Comparison of ENCODE assay signal across 1 cellular context in the genomic region with DNA sequence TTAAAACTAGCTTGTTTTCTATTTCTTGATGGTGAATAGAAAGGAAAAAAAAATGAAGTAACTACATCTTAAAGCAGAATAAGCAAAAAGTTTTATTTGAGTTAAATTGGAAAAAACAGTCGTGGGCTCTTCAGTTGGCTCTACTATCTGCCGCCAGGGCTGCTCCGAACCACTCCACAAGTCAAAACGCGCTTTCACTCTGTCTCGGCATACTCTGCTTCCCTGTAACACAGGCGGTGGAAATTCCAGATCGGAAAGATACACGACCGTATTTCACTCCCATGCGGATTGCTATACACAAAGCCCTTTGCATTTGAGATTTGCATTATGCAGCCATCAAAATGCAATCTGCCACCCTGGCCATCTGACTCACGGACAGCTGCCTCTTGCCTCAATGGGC.
TF ChIP-seq lines count a peak whose summit lies in the region.

No MANE protein-coding gene starts in this region.

TF ChIP-seq in GM23338, 12 proteins besides CTCF, POLR2A, EP300 and RAD21 (continued from another document):
- TF ChIP-seq, protein P1, sequence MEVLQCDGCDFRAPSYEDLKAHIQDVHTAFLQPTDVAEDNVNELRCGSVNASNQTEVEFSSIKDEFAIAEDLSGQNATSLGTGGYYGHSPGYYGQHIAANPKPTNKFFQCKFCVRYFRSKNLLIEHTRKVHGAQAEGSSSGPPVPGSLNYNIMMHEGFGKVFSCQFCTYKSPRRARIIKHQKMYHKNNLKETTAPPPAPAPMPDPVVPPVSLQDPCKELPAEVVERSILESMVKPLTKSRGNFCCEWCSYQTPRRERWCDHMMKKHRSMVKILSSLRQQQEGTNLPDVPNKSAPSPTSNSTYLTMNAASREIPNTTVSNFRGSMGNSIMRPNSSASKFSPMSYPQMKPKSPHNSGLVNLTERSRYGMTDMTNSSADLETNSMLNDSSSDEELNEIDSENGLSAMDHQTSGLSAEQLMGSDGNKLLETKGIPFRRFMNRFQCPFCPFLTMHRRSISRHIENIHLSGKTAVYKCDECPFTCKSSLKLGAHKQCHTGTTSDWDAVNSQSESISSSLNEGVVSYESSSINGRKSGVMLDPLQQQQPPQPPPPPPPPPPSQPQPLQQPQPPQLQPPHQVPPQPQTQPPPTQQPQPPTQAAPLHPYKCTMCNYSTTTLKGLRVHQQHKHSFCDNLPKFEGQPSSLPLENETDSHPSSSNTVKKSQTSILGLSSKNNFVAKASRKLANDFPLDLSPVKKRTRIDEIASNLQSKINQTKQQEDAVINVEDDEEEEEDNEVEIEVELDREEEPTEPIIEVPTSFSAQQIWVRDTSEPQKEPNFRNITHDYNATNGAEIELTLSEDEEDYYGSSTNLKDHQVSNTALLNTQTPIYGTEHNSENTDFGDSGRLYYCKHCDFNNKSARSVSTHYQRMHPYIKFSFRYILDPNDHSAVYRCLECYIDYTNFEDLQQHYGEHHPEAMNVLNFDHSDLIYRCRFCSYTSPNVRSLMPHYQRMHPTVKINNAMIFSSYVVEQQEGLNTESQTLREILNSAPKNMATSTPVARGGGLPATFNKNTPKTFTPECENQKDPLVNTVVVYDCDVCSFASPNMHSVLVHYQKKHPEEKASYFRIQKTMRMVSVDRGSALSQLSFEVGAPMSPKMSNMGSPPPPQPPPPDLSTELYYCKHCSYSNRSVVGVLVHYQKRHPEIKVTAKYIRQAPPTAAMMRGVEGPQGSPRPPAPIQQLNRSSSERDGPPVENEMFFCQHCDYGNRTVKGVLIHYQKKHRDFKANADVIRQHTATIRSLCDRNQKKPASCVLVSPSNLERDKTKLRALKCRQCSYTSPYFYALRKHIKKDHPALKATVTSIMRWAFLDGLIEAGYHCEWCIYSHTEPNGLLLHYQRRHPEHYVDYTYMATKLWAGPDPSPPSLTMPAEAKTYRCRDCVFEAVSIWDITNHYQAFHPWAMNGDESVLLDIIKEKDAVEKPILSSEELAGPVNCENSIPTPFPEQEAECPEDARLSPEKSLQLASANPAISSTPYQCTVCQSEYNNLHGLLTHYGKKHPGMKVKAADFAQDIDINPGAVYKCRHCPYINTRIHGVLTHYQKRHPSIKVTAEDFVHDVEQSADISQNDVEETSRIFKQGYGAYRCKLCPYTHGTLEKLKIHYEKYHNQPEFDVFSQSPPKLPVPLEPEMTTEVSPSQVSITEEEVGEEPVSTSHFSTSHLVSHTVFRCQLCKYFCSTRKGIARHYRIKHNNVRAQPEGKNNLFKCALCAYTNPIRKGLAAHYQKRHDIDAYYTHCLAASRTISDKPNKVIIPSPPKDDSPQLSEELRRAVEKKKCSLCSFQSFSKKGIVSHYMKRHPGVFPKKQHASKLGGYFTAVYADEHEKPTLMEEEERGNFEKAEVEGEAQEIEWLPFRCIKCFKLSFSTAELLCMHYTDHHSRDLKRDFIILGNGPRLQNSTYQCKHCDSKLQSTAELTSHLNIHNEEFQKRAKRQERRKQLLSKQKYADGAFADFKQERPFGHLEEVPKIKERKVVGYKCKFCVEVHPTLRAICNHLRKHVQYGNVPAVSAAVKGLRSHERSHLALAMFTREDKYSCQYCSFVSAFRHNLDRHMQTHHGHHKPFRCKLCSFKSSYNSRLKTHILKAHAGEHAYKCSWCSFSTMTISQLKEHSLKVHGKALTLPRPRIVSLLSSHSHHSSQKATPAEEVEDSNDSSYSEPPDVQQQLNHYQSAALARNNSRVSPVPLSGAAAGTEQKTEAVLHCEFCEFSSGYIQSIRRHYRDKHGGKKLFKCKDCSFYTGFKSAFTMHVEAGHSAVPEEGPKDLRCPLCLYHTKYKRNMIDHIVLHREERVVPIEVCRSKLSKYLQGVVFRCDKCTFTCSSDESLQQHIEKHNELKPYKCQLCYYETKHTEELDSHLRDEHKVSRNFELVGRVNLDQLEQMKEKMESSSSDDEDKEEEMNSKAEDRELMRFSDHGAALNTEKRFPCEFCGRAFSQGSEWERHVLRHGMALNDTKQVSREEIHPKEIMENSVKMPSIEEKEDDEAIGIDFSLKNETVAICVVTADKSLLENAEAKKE (CRISPR knock-in tag; IDR thresholded peaks at IDR 0.05), result no peak
- TF ChIP-seq JUNB (IDR thresholded peaks at IDR 0.05; ENCODE audit: unreplicated experiment) (no peak), NANOG (IDR thresholded peaks at IDR 0.05; ENCODE audit: borderline replicate concordance) (no peak), STAT1 (IDR thresholded peaks at IDR 0.05; ENCODE audit: unreplicated experiment) (no peak), POLR2AphosphoS5 (IDR thresholded peaks at IDR 0.05; ENCODE audit: low read depth) (no peak), ZNF114 (CRISPR knock-in tag; IDR thresholded peaks at IDR 0.05) (no peak), ZNF331 (CRISPR knock-in tag; IDR thresholded peaks at IDR 0.05; ENCODE audit: low read depth) (no peak)
- TF ChIP-seq, protein P2, sequence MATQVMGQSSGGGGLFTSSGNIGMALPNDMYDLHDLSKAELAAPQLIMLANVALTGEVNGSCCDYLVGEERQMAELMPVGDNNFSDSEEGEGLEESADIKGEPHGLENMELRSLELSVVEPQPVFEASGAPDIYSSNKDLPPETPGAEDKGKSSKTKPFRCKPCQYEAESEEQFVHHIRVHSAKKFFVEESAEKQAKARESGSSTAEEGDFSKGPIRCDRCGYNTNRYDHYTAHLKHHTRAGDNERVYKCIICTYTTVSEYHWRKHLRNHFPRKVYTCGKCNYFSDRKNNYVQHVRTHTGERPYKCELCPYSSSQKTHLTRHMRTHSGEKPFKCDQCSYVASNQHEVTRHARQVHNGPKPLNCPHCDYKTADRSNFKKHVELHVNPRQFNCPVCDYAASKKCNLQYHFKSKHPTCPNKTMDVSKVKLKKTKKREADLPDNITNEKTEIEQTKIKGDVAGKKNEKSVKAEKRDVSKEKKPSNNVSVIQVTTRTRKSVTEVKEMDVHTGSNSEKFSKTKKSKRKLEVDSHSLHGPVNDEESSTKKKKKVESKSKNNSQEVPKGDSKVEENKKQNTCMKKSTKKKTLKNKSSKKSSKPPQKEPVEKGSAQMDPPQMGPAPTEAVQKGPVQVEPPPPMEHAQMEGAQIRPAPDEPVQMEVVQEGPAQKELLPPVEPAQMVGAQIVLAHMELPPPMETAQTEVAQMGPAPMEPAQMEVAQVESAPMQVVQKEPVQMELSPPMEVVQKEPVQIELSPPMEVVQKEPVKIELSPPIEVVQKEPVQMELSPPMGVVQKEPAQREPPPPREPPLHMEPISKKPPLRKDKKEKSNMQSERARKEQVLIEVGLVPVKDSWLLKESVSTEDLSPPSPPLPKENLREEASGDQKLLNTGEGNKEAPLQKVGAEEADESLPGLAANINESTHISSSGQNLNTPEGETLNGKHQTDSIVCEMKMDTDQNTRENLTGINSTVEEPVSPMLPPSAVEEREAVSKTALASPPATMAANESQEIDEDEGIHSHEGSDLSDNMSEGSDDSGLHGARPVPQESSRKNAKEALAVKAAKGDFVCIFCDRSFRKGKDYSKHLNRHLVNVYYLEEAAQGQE (IDR thresholded peaks at IDR 0.05; ENCODE audit: unreplicated experiment), result no peak
- TF ChIP-seq, protein P3, sequence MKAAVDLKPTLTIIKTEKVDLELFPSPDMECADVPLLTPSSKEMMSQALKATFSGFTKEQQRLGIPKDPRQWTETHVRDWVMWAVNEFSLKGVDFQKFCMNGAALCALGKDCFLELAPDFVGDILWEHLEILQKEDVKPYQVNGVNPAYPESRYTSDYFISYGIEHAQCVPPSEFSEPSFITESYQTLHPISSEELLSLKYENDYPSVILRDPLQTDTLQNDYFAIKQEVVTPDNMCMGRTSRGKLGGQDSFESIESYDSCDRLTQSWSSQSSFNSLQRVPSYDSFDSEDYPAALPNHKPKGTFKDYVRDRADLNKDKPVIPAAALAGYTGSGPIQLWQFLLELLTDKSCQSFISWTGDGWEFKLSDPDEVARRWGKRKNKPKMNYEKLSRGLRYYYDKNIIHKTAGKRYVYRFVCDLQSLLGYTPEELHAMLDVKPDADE (IDR thresholded peaks at IDR 0.05), result no peak
